ENCODE assay signal across 22 cellular contexts in genomic region chr1:18640228-18641004, GRCh38. TPM values are rescaled to one million over a fixed set of nuclear protein-coding genes. Genes with fewer than 3 reads are reported as not detected.
DNase-seq lines count a peak whose midpoint lies in the region; ATAC-seq, FAIRE-seq and TF ChIP-seq lines count a peak whose summit lies in the region.
"Had no signal": no experiment of that assay in that cellular context is flagged by ENCODE, and none has a peak within 500 bp of the region (broad histone marks: within the 10 kb centered on the region; RNA-seq: fewer than 3 reads in every experiment).

No MANE protein-coding gene starts in this region.

- no peak overlapping the region for H3K4me3 Mint-ChIP-seq in activated CD4-positive, alpha-beta T cell treated with anti-CD3 and anti-CD28 coated beads, Interleukin-2, amount 10 ng/mL, durations not matched to agents 7 days and 5 days

- H3K4me3 ChIP-seq in Loucy (ENCODE audit: low read length, poor library complexity, severe bottlenecking) (no peak overlapping the region), H1 (ENCODE audit: extremely low read depth in 1 of 4, insufficient read depth in 2 of 4, low read depth in 3 of 4, low read length in 4 of 4) (peak overlapping the region; percentile 18 to 56 (median 24); a peak in 5 of 8 replicates)
- H3K4me3 ChIP-seq: coronary artery, mucosa of descending colon, pancreas, vagina had no signal

- FAIRE-seq in H1 (lab: Jason Lieb, UNC), result no peak
- FAIRE-seq: pancreas had no signal

- H3K56ac ChIP-seq in H1 (replicated peaks; ENCODE audit: insufficient read length, low read depth, low read length), result no peak overlapping the region

- no peak overlapping the region for H2BK15ac ChIP-seq in H1 (ENCODE audit: low read length)

- H3K23me2 ChIP-seq in H1 (ENCODE audit: low read depth, low read length), result peaks cover 7% of the 10 kb centered on the region; the same call in 1 of the 2 replicates

- no peak overlapping the region for H2AFZ ChIP-seq in Loucy (ENCODE audit: low read length)
- no peak overlapping the region for H2AFZ ChIP-seq in H1 (ENCODE audit: low read length)

- no peaks in the 10 kb centered on the region for H3K9me3 Mint-ChIP-seq in activated CD4-positive, alpha-beta T cell treated with anti-CD3 and anti-CD28 coated beads, Interleukin-2, amount 10 ng/mL, durations not matched to agents 7 days and 5 days

- peak overlapping the region; percentile 9; the same call in 1 of the 2 replicates for H2BK12ac ChIP-seq in H1 (ENCODE audit: low read depth, low read length)

- WGBS in H1 (ENCODE audit: extremely low coverage in 1 of 2, insufficient coverage in 1 of 2, insufficient read length in 1 of 2, insufficient replicate concordance in 2 of 2, low coverage in 1 of 2, low lambda C conversion rate in 2 of 2, missing lambda C conversion rate in 1 of 2), 2 experiments, result 3% methylated on average over 22 of the region's 43 CpGs; no CpG with 5 or more reads in 1 of the 2 experiments

- H3K27ac Mint-ChIP-seq in activated CD4-positive, alpha-beta T cell treated with anti-CD3 and anti-CD28 coated beads, Interleukin-2, amount 10 ng/mL, durations not matched to agents 7 days and 5 days, result peak overlapping the region; percentile 63
- H3K27ac Mint-ChIP-seq: T-helper 17 cell had no signal

- TF ChIP-seq EP300 in H1 (IDR thresholded peaks at IDR 0.05; ENCODE audit: borderline replicate concordance in 1 of 2, low read depth in 2 of 2, low read length in 2 of 2), result no peak; a peak in 1 of 3 replicates

- CTCF ChIA-PET in activated CD4-positive, alpha-beta T cell treated with anti-CD3 and anti-CD28 coated beads, Interleukin-2, amount 10 ng/mL, durations not matched to agents 7 days and 5 days (lab: Charles Lee), result interaction anchor here (0.6 kb wide), 1 partner anchor 15 kb away, joined by 3 read pairs; no protein-coding TSS in a partner anchor
- CTCF ChIA-PET in H1 (lab: Charles Lee; ENCODE audit: partially characterized antibody), result interaction anchor here (0.7 to 2.9 kb wide), 4 partner anchors 11 to 60 kb away, joined by 3 to 8 read pairs (median 5); no protein-coding TSS in a partner anchor

- no peak overlapping the region for H3K18ac ChIP-seq in H1 (ENCODE audit: extremely low read depth, low read length)

- H3K27me3 ChIP-seq in Loucy (ENCODE audit: insufficient read depth, low read length, poor library complexity, severe bottlenecking) (peaks cover 59% of the 10 kb centered on the region), H1 (replicated peaks in 1 of 4; ENCODE audit: control insufficient read depth in 3 of 4, extremely low read depth in 1 of 4, insufficient read depth in 3 of 4, low read length in 3 of 4) (peaks cover 74 to 97% (median 91%) of the 10 kb centered on the region in 4 experiments)

- H4K91ac ChIP-seq in H1 (replicated peaks; ENCODE audit: insufficient read length, low read length), result no peak overlapping the region

- H3K4me1 ChIP-seq in Loucy (ENCODE audit: insufficient read depth, low read length, poor library complexity, severe bottlenecking) (peaks cover 7% of the 10 kb centered on the region), H1 (replicated peaks in 1 of 4; ENCODE audit: control insufficient read depth in 3 of 4, insufficient read depth in 4 of 4, low read length in 3 of 4) (peaks cover 12 to 68% (median 28%) of the 10 kb centered on the region in 4 experiments)
- H3K4me1 ChIP-seq: pancreas, vagina had no signal

- peak overlapping the region; percentile 35 for H3K4me2 ChIP-seq in Loucy (ENCODE audit: low read depth, low read length, poor library complexity, severe bottlenecking)
- H3K4me2 ChIP-seq in H1 (ENCODE audit: insufficient read depth in 1 of 2, low read depth in 2 of 2, low read length in 2 of 2), result peak overlapping the region; percentile 72 to 82

- no peaks in the 10 kb centered on the region for H4K20me1 ChIP-seq in Loucy (ENCODE audit: insufficient read depth, low read length, poor library complexity, severe bottlenecking)
- peaks cover 17 to 22% of the 10 kb centered on the region in 2 experiments for H4K20me1 ChIP-seq in H1 (replicated peaks in 1 of 2; ENCODE audit: control insufficient read depth in 1 of 2, insufficient read depth in 2 of 2, low read length in 2 of 2)

- H3K9ac ChIP-seq in Loucy (ENCODE audit: low read depth, low read length, poor library complexity, severe bottlenecking) (no peak overlapping the region), H1 (replicated peaks in 1 of 4; ENCODE audit: extremely low read depth in 1 of 4, low read depth in 3 of 4, low read length in 3 of 4) (peak overlapping the region in 1 of 4 experiments; percentile 15; a peak in 1 of 7 replicates)

- TF ChIP-seq CTCF in Loucy (conservative IDR thresholded peaks at IDR 0.05; ENCODE audit: low read length), result no peak
- TF ChIP-seq CTCF in H1 (IDR thresholded peaks at IDR 0.05; ENCODE audit: control extremely low read depth in 1 of 3, insufficient read depth in 1 of 3, low read depth in 1 of 3, low read length in 3 of 3), result no peak

- H2BK120ac ChIP-seq in H1 (replicated peaks; ENCODE audit: low read depth, low read length), result no peak overlapping the region

- peaks cover 91% of the 10 kb centered on the region for H3K27me3 Mint-ChIP-seq in activated CD4-positive, alpha-beta T cell treated with anti-CD3 and anti-CD28 coated beads, Interleukin-2, amount 10 ng/mL, durations not matched to agents 7 days and 5 days

- intact Hi-C loops in Right ventricle myocardium superior (cut with DNase I), result no loop called here

- POLR2A ChIA-PET in activated CD4-positive, alpha-beta T cell treated with anti-CD3 and anti-CD28 coated beads, Interleukin-2, amount 10 ng/mL, durations not matched to agents 7 days and 5 days (lab: Charles Lee), result no interaction called here
- POLR2A ChIA-PET in H1 (lab: Charles Lee; ENCODE audit: partially characterized antibody), result interaction anchor here (2.1 to 5.6 kb wide), 3 partner anchors 8 to 11 kb away, joined by 7 to 56 read pairs (median 12); partner anchors contain the start of gene PAX7

- no peak for TF ChIP-seq POLR2A in H1 (IDR thresholded peaks at IDR 0.05; ENCODE audit: control extremely low read depth in 1 of 2, low read depth in 2 of 2, low read length in 2 of 2)

- H3K36me3 ChIP-seq in Loucy (ENCODE audit: insufficient read depth, low read length), result no peaks in the 10 kb centered on the region
- H3K36me3 ChIP-seq in H1 (ENCODE audit: control insufficient read depth in 2 of 4, insufficient read depth in 4 of 4, low read length in 3 of 4), result no peaks in the 10 kb centered on the region; a peak in 1 of 8 replicates
- H3K36me3 ChIP-seq: pancreas, vagina had no signal

- DNase-seq in activated CD4-positive, alpha-beta T cell treated with anti-CD3 and anti-CD28 coated beads, Interleukin-2, amount 10 ng/mL, durations not matched to agents 7 days and 5 days, result no peak
- DNase-seq in activated CD4-positive, alpha-beta T cell treated with anti-CD3 and anti-CD28 coated beads, Interleukin-2, amount 50 U/mL, for 1 hour, result no peak
- DNase-seq in H1 (ENCODE audit: low read depth in 1 of 2, low spot score in 2 of 2), result peak in 1 of 2 experiments; percentile 70
- DNase-seq in retina, result peak; percentile 69
- DNase-seq in Right ventricle myocardium superior, result no peak
- no peak for DNase-seq in HPDE6-E6E7 (ENCODE audit: extremely low spot score)
- DNase-seq: activated CD4-positive, CD25-positive, alpha-beta regulatory T cell; DND-41; foreskin fibroblast; KBM-7; mucosa of descending colon; NCI-H1092 treated with DMSO at 0.1 percent for 48 hours; pancreas; RPMI8226; stimulated activated CD4-positive, alpha-beta T cell treated with anti-CD3 and anti-CD28 coated beads, Interleukin-4, amount 100 ng/mL, for 1 hour; substantia nigra; T-helper 17 cell had no signal

- no peak overlapping the region for H4K8ac ChIP-seq in H1 (ENCODE audit: extremely low read depth, insufficient read depth, low read length)

- ATAC-seq in HG03460 (IDR thresholded peaks at IDR 0.05; ENCODE audit: unreplicated experiment) (no peak), Right ventricle myocardium superior (ENCODE audit: poor library complexity) (no peak)
- ATAC-seq: left lobe of liver, mucosa of descending colon, pancreas, T-helper 17 cell had no signal

- no peak overlapping the region for H3K23ac ChIP-seq in H1 (ENCODE audit: insufficient read length)

- H3K27ac ChIP-seq in H1 (ENCODE audit: low read depth, low read length), result no peak overlapping the region
- H3K27ac ChIP-seq: coronary artery, pancreas, vagina had no signal

- TF ChIP-seq RAD21 in H1 (IDR thresholded peaks at IDR 0.05 in 1 of 2, conservative IDR thresholded peaks at IDR 0.05 in 1 of 2; ENCODE audit: low read depth in 2 of 2, low read length in 2 of 2), result no peak

- no peak overlapping the region for H2AK5ac ChIP-seq in H1 (ENCODE audit: low read depth, low read length)

- H4K5ac ChIP-seq in H1 (ENCODE audit: insufficient read length, low read depth, low read length), result no peak overlapping the region

- H3K79me2 ChIP-seq in Loucy (ENCODE audit: insufficient read depth, low read length) (no peaks in the 10 kb centered on the region), H1 (ENCODE audit: control insufficient read depth in 1 of 2, insufficient read depth in 2 of 2, low read length in 2 of 2) (no peaks in the 10 kb centered on the region)

- H3K36me3 Mint-ChIP-seq in activated CD4-positive, alpha-beta T cell treated with anti-CD3 and anti-CD28 coated beads, Interleukin-2, amount 10 ng/mL, durations not matched to agents 7 days and 5 days (ENCODE audit: low read depth), result peaks cover 1% of the 10 kb centered on the region

- no peaks in the 10 kb centered on the region for H3K79me1 ChIP-seq in H1 (ENCODE audit: low read depth, low read length)

- H3K9me3 ChIP-seq in Loucy (ENCODE audit: insufficient read depth, low read depth, low read length) (no peaks in the 10 kb centered on the region), H1 (ENCODE audit: insufficient read depth in 2 of 2, low read depth in 1 of 2, low read length in 1 of 2) (no peaks in the 10 kb centered on the region)
- H3K9me3 ChIP-seq: mucosa of descending colon, pancreas, vagina had no signal

- peaks cover 6% of the 10 kb centered on the region for H3K4me1 Mint-ChIP-seq in activated CD4-positive, alpha-beta T cell treated with anti-CD3 and anti-CD28 coated beads, Interleukin-2, amount 10 ng/mL, durations not matched to agents 7 days and 5 days

- H3F3A ChIP-seq in Loucy (ENCODE audit: low read depth), result no peaks in the 10 kb centered on the region

- no peak overlapping the region for H2BK5ac ChIP-seq in H1 (ENCODE audit: low read depth, low read length)

- H3K14ac ChIP-seq in H1 (ENCODE audit: insufficient read length), result no peak overlapping the region

- H2BK20ac ChIP-seq in H1 (ENCODE audit: low read length), result no peak overlapping the region

- H3K4ac ChIP-seq in H1 (replicated peaks; ENCODE audit: insufficient read length, low read depth, low read length), result no peak overlapping the region

- no peaks in the 10 kb centered on the region for H3K9me2 ChIP-seq in Loucy (replicated peaks; ENCODE audit: low read depth, low read length)

RNA-seq across cellular contexts. Expression of gene PAX7, which starts 9.8 kb away (rescaled TPM):
- not detected for total RNA-seq in activated CD4-positive, alpha-beta T cell treated with anti-CD3 and anti-CD28 coated beads, Interleukin-2, amount 10 ng/mL, durations not matched to agents 7 days and 5 days
- not detected in 2 replicates for total RNA-seq in H1 (2021; fragmentation: NEBNext Ultra II Directional; extraction: Animal tissue kit (Norgen Biotek cat#: 25700))
- 0.02 TPM in 1 of 2 replicates, not detected in the other for polyA plus RNA-seq in H1 (2011; rRNA removed)
- polyA plus RNA-seq in H1 (2011; cell fraction: cytosol; rRNA removed), result 0.03 TPM
- polyA plus RNA-seq in H1 (2011; cell fraction: nucleus; rRNA removed), result 0.03 TPM
- 0.03 to 0.08 TPM in 2 of 4 replicates, not detected in the others for polyA plus RNA-seq in H1 (2012, experiment 1 of 2)
- polyA plus RNA-seq in H1 (2012, experiment 2 of 2), result 0.07 TPM
- polyA plus RNA-seq in H1 (2013, experiment 1 of 2), result 0.02 TPM
- 0.02 TPM for polyA plus RNA-seq in H1 (2013, experiment 2 of 2)
- 0.13 TPM in 1 of 2 replicates, not detected in the other for polyA minus RNA-seq in H1 (2011; rRNA and poly(A)+ RNA removed)
- not detected for polyA minus RNA-seq in H1 (2011; cell fraction: cytosol; rRNA and poly(A)+ RNA removed)
- polyA minus RNA-seq in H1 (2011; cell fraction: nucleus; rRNA and poly(A)+ RNA removed), result 0.40 TPM
- not detected for total RNA-seq in Right ventricle myocardium superior
- total RNA-seq: left lobe of liver, mucosa of descending colon, pancreas, T-helper 17 cell, vagina had no signal
- polyA plus RNA-seq: pancreas had no signal
